ENCODE assay signal across 22 cellular contexts in the genomic region with DNA sequence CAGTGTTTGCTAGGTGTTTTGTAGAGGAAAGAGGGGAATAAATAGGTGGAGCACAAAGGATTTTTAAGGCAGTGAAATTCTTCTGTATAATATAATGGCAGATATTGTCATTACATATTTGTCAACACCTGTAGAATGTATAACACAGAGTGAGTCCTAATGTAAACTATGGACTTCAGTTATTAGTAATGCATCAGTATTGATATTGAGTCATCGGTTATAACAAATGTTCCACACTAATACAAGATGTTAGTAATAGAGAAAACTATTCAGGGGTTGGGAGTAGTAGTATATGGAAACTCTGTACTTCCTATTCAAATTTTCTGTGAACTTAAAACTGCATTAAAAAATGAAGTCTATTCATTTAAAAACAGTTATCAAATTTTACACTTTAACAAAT.
"Had no signal": no experiment of that assay in that cellular context is flagged by ENCODE, and none has a peak within 500 bp of the region (broad histone marks: within the 10 kb centered on the region; RNA-seq: fewer than 3 reads in every experiment).

No MANE protein-coding gene starts in this region.

- H3K9ac ChIP-seq: neural progenitor cell, parathyroid adenoma had no signal

- H3K4me2 ChIP-seq: hepatocyte, neural progenitor cell had no signal

- H3K4me3 ChIP-seq: colonic mucosa, esophagus squamous epithelium, gastrocnemius medialis, heart left ventricle, hepatocyte, lung, neural progenitor cell, right lobe of liver, thoracic aorta, tibial nerve, upper lobe of left lung had no signal

- H3K4me1 ChIP-seq: colonic mucosa, esophagus squamous epithelium, gastrocnemius medialis, heart left ventricle, parathyroid adenoma, right lobe of liver, tibial nerve, upper lobe of left lung had no signal

- H2AFZ ChIP-seq: hepatocyte, parathyroid adenoma had no signal

- H3K27me3 ChIP-seq: colonic mucosa, esophagus squamous epithelium, gastrocnemius medialis, heart left ventricle, hepatocyte, neural progenitor cell, right lobe of liver, tibial nerve, upper lobe of left lung had no signal

- DNase-seq: colonic mucosa; effector CD8-positive, alpha-beta T cell; erythroblast; esophagus squamous epithelium; gastrocnemius medialis; heart left ventricle; kidney; mesenchymal stem cell; midbrain; naive thymus-derived CD4-positive, alpha-beta T cell; right lobe of liver; small intestine; stimulated activated CD4-positive, alpha-beta T cell treated with anti-CD3 and anti-CD28 coated beads, Interleukin-15, amount 100 ng/mL, for 24 hours; stimulated activated CD4-positive, alpha-beta T cell treated with anti-CD3 and anti-CD28 coated beads, Interleukin-2, amount 100 ng/mL, for 48 hours; stimulated activated naive B cell treated with anti-CD40 and anti-IgM and Interleukin-4, amounts not matched to agents 10 μg/mL and 1 μg/mL and 100 μg/mL, for 72 hours had no signal

- H3K79me2 ChIP-seq: hepatocyte, parathyroid adenoma had no signal

- H3K36me3 ChIP-seq: colonic mucosa, esophagus squamous epithelium, gastrocnemius medialis, heart left ventricle, neural progenitor cell, right lobe of liver, thoracic aorta, tibial nerve, upper lobe of left lung had no signal

- H3K9me3 ChIP-seq: colonic mucosa, esophagus squamous epithelium, gastrocnemius medialis, heart left ventricle, right lobe of liver, thoracic aorta, tibial nerve, upper lobe of left lung had no signal

- H3K27ac ChIP-seq: colonic mucosa, esophagus squamous epithelium, gastrocnemius medialis, heart left ventricle, hepatocyte, neural progenitor cell, parathyroid adenoma, right lobe of liver, thoracic aorta, tibial nerve, upper lobe of left lung had no signal
